ENCODE assay signal across 22 cellular contexts in the genomic region with DNA sequence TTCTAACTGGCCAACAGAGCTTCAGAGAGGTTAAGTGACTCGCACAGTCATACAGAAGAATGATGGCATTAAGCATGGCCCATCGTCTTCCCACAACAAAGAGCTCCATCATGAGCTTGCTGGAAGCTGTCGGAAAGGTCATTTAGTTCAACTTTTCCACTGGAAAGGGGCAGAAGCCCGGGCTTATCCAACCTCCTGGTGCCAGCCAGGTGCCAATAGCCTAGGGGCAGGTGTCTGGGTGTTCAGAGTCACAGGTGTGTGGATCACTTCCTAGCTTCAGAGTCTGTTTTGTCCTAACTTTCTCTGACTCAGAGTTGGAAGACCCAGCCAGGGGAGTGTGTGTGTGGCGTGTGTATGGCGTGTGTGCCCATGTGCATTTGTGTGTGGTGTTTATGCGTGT. TPM values are rescaled to one million over a fixed set of nuclear protein-coding genes. Genes with fewer than 3 reads are reported as not detected.
DNase-seq lines count a peak whose midpoint lies in the region; ATAC-seq, FAIRE-seq and TF ChIP-seq lines count a peak whose summit lies in the region.
"Had no signal": no experiment of that assay in that cellular context is flagged by ENCODE, and none has a peak within 500 bp of the region (broad histone marks: within the 10 kb centered on the region; RNA-seq: fewer than 3 reads in every experiment).

No MANE protein-coding gene starts in this region.

- H3K4me3 ChIP-seq in Peyer's patch (no peak overlapping the region), H1 (ENCODE audit: extremely low read depth in 1 of 4, insufficient read depth in 2 of 4, low read depth in 3 of 4, low read length in 4 of 4) (no peak overlapping the region), neuronal stem cell (ENCODE audit: low read length in 2 of 2) (no peak overlapping the region), gastroesophageal sphincter (no peak overlapping the region)
- H3K4me3 ChIP-seq: BLaER1 treated with 17β-estradiol and CSF1 and Interleukin-3, amounts not matched to agents 10 nM and 100 nM; MG63; SK-N-MC had no signal

- H3K14ac ChIP-seq in H1 (ENCODE audit: insufficient read length) (no peak overlapping the region), neuronal stem cell (ENCODE audit: low read length) (no peak overlapping the region)

- 82% methylated on average over 7 of the region's 7 CpGs; no CpG with 5 or more reads in 1 of the 2 experiments for WGBS in H1 (ENCODE audit: extremely low coverage in 1 of 2, insufficient coverage in 1 of 2, insufficient read length in 1 of 2, insufficient replicate concordance in 2 of 2, low coverage in 1 of 2, low lambda C conversion rate in 2 of 2, missing lambda C conversion rate in 1 of 2), 2 experiments
- WGBS in neuronal stem cell (ENCODE audit: extremely low coverage in 2 of 2, insufficient read length in 2 of 2, insufficient replicate concordance in 1 of 2), 2 donors = no CpG with 5 or more reads among the region's 7 CpGs
- WGBS in gastroesophageal sphincter (ENCODE audit: low coverage in 1 of 2), 2 donors = 48 to 68% methylated on average over 3 to 4 of the region's 7 CpGs

- H3K23me2 ChIP-seq in H1 (ENCODE audit: low read depth, low read length) = peaks cover 10% of the 10 kb centered on the region; the same call in 1 of the 2 replicates

- H3K23ac ChIP-seq in H1 (ENCODE audit: insufficient read length) = no peak overlapping the region
- no peak overlapping the region for H3K23ac ChIP-seq in neuronal stem cell (ENCODE audit: low read depth, low read length, poor library complexity)

- no peaks in the 10 kb centered on the region for H3K36me3 ChIP-seq in Peyer's patch
- no peaks in the 10 kb centered on the region for H3K36me3 ChIP-seq in H1 (ENCODE audit: control insufficient read depth in 2 of 4, insufficient read depth in 4 of 4, low read length in 3 of 4)
- H3K36me3 ChIP-seq in neuronal stem cell (replicated peaks in 1 of 2; ENCODE audit: control insufficient read depth in 2 of 2, insufficient read depth in 2 of 2, low read length in 2 of 2) = no peaks in the 10 kb centered on the region
- no peaks in the 10 kb centered on the region for H3K36me3 ChIP-seq in gastroesophageal sphincter
- H3K36me3 ChIP-seq: BLaER1 treated with 17β-estradiol and CSF1 and Interleukin-3, amounts not matched to agents 10 nM and 100 nM; MG63 had no signal

- H2BK120ac ChIP-seq in H1 (replicated peaks; ENCODE audit: low read depth, low read length) = no peak overlapping the region
- H2BK120ac ChIP-seq in neuronal stem cell (ENCODE audit: low read depth, low read length) = no peak overlapping the region

- TF ChIP-seq CTCF in C4-2B (conservative IDR thresholded peaks at IDR 0.05) = no peak
- no peak for TF ChIP-seq CTCF in Peyer's patch (IDR thresholded peaks at IDR 0.05)
- TF ChIP-seq CTCF in H1 (IDR thresholded peaks at IDR 0.05; ENCODE audit: control extremely low read depth in 1 of 3, insufficient read depth in 1 of 3, low read depth in 1 of 3, low read length in 3 of 3) = no peak
- no peak for TF ChIP-seq CTCF in gastroesophageal sphincter (IDR thresholded peaks at IDR 0.05)

- H4K91ac ChIP-seq in H1 (replicated peaks; ENCODE audit: insufficient read length, low read length) (no peak overlapping the region), neuronal stem cell (ENCODE audit: low read depth, low read length, poor library complexity) (no peak overlapping the region)

- H4K20me1 ChIP-seq in H1 (replicated peaks in 1 of 2; ENCODE audit: control insufficient read depth in 1 of 2, insufficient read depth in 2 of 2, low read length in 2 of 2) = peaks cover 0 to 5% of the 10 kb centered on the region in 2 experiments
- H4K20me1 ChIP-seq: BLaER1 treated with 17β-estradiol and CSF1 and Interleukin-3, amounts not matched to agents 10 nM and 100 nM had no signal

- FAIRE-seq in H1 (lab: Jason Lieb, UNC) = no peak

- H4K5ac ChIP-seq in H1 (ENCODE audit: insufficient read length, low read depth, low read length) = no peak overlapping the region

- TF ChIP-seq EP300 in H1 (IDR thresholded peaks at IDR 0.05; ENCODE audit: borderline replicate concordance in 1 of 2, low read depth in 2 of 2, low read length in 2 of 2) = no peak
- TF ChIP-seq EP300 in gastroesophageal sphincter (IDR thresholded peaks at IDR 0.05) = no peak

- no peaks in the 10 kb centered on the region for H3K79me1 ChIP-seq in H1 (ENCODE audit: low read depth, low read length)
- H3K79me1 ChIP-seq in neuronal stem cell (ENCODE audit: low read depth, low read length) = no peaks in the 10 kb centered on the region

- H4K8ac ChIP-seq in H1 (ENCODE audit: extremely low read depth, insufficient read depth, low read length) (no peak overlapping the region), neuronal stem cell (ENCODE audit: low read depth, low read length) (peak overlapping the region; percentile 55)

- 0 out of 2 replicates have a peak overlapping the region, but pooled peaks have one; percentile 25 for H2BK20ac ChIP-seq in H1 (ENCODE audit: low read length)

- DNase-seq in Peyer's patch (peak in 2 of 3 donors; percentile 5 to 29), H1 (ENCODE audit: low read depth in 1 of 2, low spot score in 2 of 2) (no peak), neuronal stem cell (ENCODE audit: low spot score) (no peak), H4 (ENCODE audit: low spot score) (no peak)
- DNase-seq in stimulated activated CD4-positive, alpha-beta T cell treated with anti-CD3 and anti-CD28 coated beads, Interleukin-4, amount 100 ng/mL, for 24 hours = no peak
- DNase-seq: CD8-positive, alpha-beta memory T cell; H7; Karpas-422; MG63; NCI-H1048; NCI-H1436 treated with DMSO at 0.1 percent for 48 hours; NCI-H2029; NCI-H446 treated with DMSO at 0.1 percent for 48 hours; Right ventricle myocardium superior had no signal

- no peaks in the 10 kb centered on the region for H3K27me3 ChIP-seq in Peyer's patch
- no peaks in the 10 kb centered on the region for H3K27me3 ChIP-seq in H1 (replicated peaks in 1 of 4; ENCODE audit: control insufficient read depth in 3 of 4, extremely low read depth in 1 of 4, insufficient read depth in 3 of 4, low read length in 3 of 4)
- H3K27me3 ChIP-seq in neuronal stem cell (ENCODE audit: control insufficient read depth in 3 of 3, insufficient read depth in 3 of 3, low read depth in 1 of 3, low read length in 3 of 3) = peaks cover 0 to 3% (median 0%) of the 10 kb centered on the region in 3 experiments
- H3K27me3 ChIP-seq in gastroesophageal sphincter = peaks cover 49% of the 10 kb centered on the region
- H3K27me3 ChIP-seq: BLaER1 treated with 17β-estradiol and CSF1 and Interleukin-3, amounts not matched to agents 10 nM and 100 nM; MG63 had no signal

- H3K79me2 ChIP-seq in H1 (ENCODE audit: control insufficient read depth in 1 of 2, insufficient read depth in 2 of 2, low read length in 2 of 2) = no peaks in the 10 kb centered on the region

- H3K27ac ChIP-seq in C4-2B = peak overlapping the region; percentile 81
- no peak overlapping the region for H3K27ac ChIP-seq in Peyer's patch
- H3K27ac ChIP-seq in H1 (ENCODE audit: low read depth, low read length) = no peak overlapping the region
- H3K27ac ChIP-seq in neuronal stem cell (replicated peaks; ENCODE audit: low read length) = no peak overlapping the region
- H3K27ac ChIP-seq in gastroesophageal sphincter = no peak overlapping the region
- H3K27ac ChIP-seq: BLaER1 treated with 17β-estradiol and CSF1 and Interleukin-3, amounts not matched to agents 10 nM and 100 nM; SK-N-MC had no signal

- H2BK15ac ChIP-seq in H1 (ENCODE audit: low read length) (0 out of 2 replicates have a peak overlapping the region, but pooled peaks have one; percentile 22), neuronal stem cell (ENCODE audit: low read length) (no peak overlapping the region)

- CTCF ChIA-PET in H1 (lab: Charles Lee; ENCODE audit: partially characterized antibody) = interaction anchor here (0.6 to 2.5 kb wide), 13 partner anchors 10 to 328 kb away, joined by 3 to 18 read pairs (median 4); no protein-coding TSS in a partner anchor

- H3K4me1 ChIP-seq in Peyer's patch = no peaks in the 10 kb centered on the region
- peaks cover 0 to 10% (median 2%) of the 10 kb centered on the region in 4 experiments; a peak in 2 of 7 replicates for H3K4me1 ChIP-seq in H1 (replicated peaks in 1 of 4; ENCODE audit: control insufficient read depth in 3 of 4, insufficient read depth in 4 of 4, low read length in 3 of 4)
- H3K4me1 ChIP-seq in neuronal stem cell (ENCODE audit: control insufficient read depth in 2 of 2, insufficient read depth in 1 of 2, low read depth in 1 of 2, low read length in 2 of 2) = peaks cover 0 to 5% of the 10 kb centered on the region in 2 donors
- no peaks in the 10 kb centered on the region for H3K4me1 ChIP-seq in gastroesophageal sphincter

- H2BK5ac ChIP-seq in H1 (ENCODE audit: low read depth, low read length) = no peak overlapping the region
- no peak overlapping the region for H2BK5ac ChIP-seq in neuronal stem cell (ENCODE audit: low read length)

- H3K56ac ChIP-seq in H1 (replicated peaks; ENCODE audit: insufficient read length, low read depth, low read length) = no peak overlapping the region

- POLR2A ChIA-PET in H1 (lab: Charles Lee; ENCODE audit: partially characterized antibody) = interaction anchor here (1.2 kb wide), 1 partner anchor 15 kb away, joined by 4 read pairs; no protein-coding TSS in a partner anchor

- H2AFZ ChIP-seq in H1 (ENCODE audit: low read length) (no peak overlapping the region), neuronal stem cell (ENCODE audit: low read length) (no peak overlapping the region)

- H2AK5ac ChIP-seq in H1 (ENCODE audit: low read depth, low read length) (peak overlapping the region; percentile 40; the same call in 1 of the 2 replicates), neuronal stem cell (ENCODE audit: low read depth, low read length) (no peak overlapping the region)

- ATAC-seq in gastroesophageal sphincter (no peak), HG03280 (IDR thresholded peaks at IDR 0.05; ENCODE audit: unreplicated experiment) (no peak)
- ATAC-seq: Panc1 had no signal

- TF ChIP-seq POLR2A in Peyer's patch (IDR thresholded peaks at IDR 0.05) = no peak
- TF ChIP-seq POLR2A in H1 (IDR thresholded peaks at IDR 0.05; ENCODE audit: control extremely low read depth in 1 of 2, low read depth in 2 of 2, low read length in 2 of 2) = no peak
- TF ChIP-seq POLR2A in gastroesophageal sphincter (IDR thresholded peaks at IDR 0.05) = no peak

- H3K4ac ChIP-seq in H1 (replicated peaks; ENCODE audit: insufficient read length, low read depth, low read length) (no peak overlapping the region), neuronal stem cell (ENCODE audit: low read length) (no peak overlapping the region)

- H3K9me3 ChIP-seq in Peyer's patch = no peaks in the 10 kb centered on the region
- no peaks in the 10 kb centered on the region for H3K9me3 ChIP-seq in H1 (ENCODE audit: insufficient read depth in 2 of 2, low read depth in 1 of 2, low read length in 1 of 2)
- H3K9me3 ChIP-seq in neuronal stem cell (replicated peaks in 1 of 2; ENCODE audit: control insufficient read depth in 2 of 2, insufficient read depth in 1 of 2, low read depth in 1 of 2, low read length in 2 of 2) = peaks cover 0 to 4% of the 10 kb centered on the region in 2 donors
- no peaks in the 10 kb centered on the region for H3K9me3 ChIP-seq in gastroesophageal sphincter
- H3K9me3 ChIP-seq: BLaER1 treated with 17β-estradiol and CSF1 and Interleukin-3, amounts not matched to agents 10 nM and 100 nM; MG63 had no signal

- H2BK12ac ChIP-seq in H1 (ENCODE audit: low read depth, low read length) (no peak overlapping the region), neuronal stem cell (ENCODE audit: low read length) (no peak overlapping the region)

- no peak overlapping the region for H3K9ac ChIP-seq in H1 (replicated peaks in 1 of 4; ENCODE audit: extremely low read depth in 1 of 4, low read depth in 3 of 4, low read length in 3 of 4)
- H3K9ac ChIP-seq in neuronal stem cell (ENCODE audit: low read depth, low read length, poor library complexity) = no peak overlapping the region
- H3K9ac ChIP-seq: BLaER1 treated with 17β-estradiol and CSF1 and Interleukin-3, amounts not matched to agents 10 nM and 100 nM had no signal

- H3K18ac ChIP-seq in H1 (ENCODE audit: extremely low read depth, low read length) (no peak overlapping the region), neuronal stem cell (ENCODE audit: low read length) (no peak overlapping the region)

- no peak for TF ChIP-seq RAD21 in H1 (IDR thresholded peaks at IDR 0.05 in 1 of 2, conservative IDR thresholded peaks at IDR 0.05 in 1 of 2; ENCODE audit: low read depth in 2 of 2, low read length in 2 of 2)

- no peak overlapping the region for H3K4me2 ChIP-seq in H1 (ENCODE audit: insufficient read depth in 1 of 2, low read depth in 2 of 2, low read length in 2 of 2)
- no peak overlapping the region for H3K4me2 ChIP-seq in neuronal stem cell (ENCODE audit: insufficient read depth, low read length, poor library complexity, severe bottlenecking)
- H3K4me2 ChIP-seq: BLaER1 treated with 17β-estradiol and CSF1 and Interleukin-3, amounts not matched to agents 10 nM and 100 nM had no signal

RNA-seq across cellular contexts. Expression of gene TRPV6, which starts 1.3 kb away (rescaled TPM):
- total RNA-seq in Peyer's patch (1 to 10 TPM in 1 of 4 donors, under 1 TPM in 3; 0.19 to 2.5 (median 0.82) TPM), gastroesophageal sphincter (under 1 TPM in 1 of 4 donors, not detected in 3; 0.16 TPM)
- total RNA-seq in H1 (2021; fragmentation: NEBNext Ultra II Directional; extraction: Animal tissue kit (Norgen Biotek cat#: 25700)) = 0.48 and 0.52 TPM in 2 replicates
- 1.1 and 2.1 TPM in 2 replicates for polyA plus RNA-seq in H1 (2011; rRNA removed)
- polyA plus RNA-seq in H1 (2011; cell fraction: cytosol; rRNA removed) = 1.2 TPM
- polyA plus RNA-seq in H1 (2011; cell fraction: nucleus; rRNA removed) = 5.5 TPM
- polyA plus RNA-seq in H1 (2012, experiment 1 of 2) = 0.60 to 1.1 TPM (median 0.98 TPM) in 4 replicates
- polyA plus RNA-seq in H1 (2012, experiment 2 of 2) = 0.34 TPM
- 0.67 TPM for polyA plus RNA-seq in H1 (2013, experiment 1 of 2)
- 0.31 TPM for polyA plus RNA-seq in H1 (2013, experiment 2 of 2)
- polyA minus RNA-seq in H1 (2011; rRNA and poly(A)+ RNA removed) = 1.7 and 1.9 TPM in 2 replicates
- not detected for polyA minus RNA-seq in H1 (2011; cell fraction: cytosol; rRNA and poly(A)+ RNA removed)
- 3.5 TPM for polyA minus RNA-seq in H1 (2011; cell fraction: nucleus; rRNA and poly(A)+ RNA removed)
- 0.04 TPM for polyA plus RNA-seq in neuronal stem cell (2013, experiment 1 of 2)
- polyA plus RNA-seq in neuronal stem cell (2013, experiment 2 of 2) = 0.06 TPM
- total RNA-seq in H4 (2014; rRNA removed; shearing (Covaris generic)) = not detected in 2 replicates
- total RNA-seq: A673; CD8-positive, alpha-beta memory T cell; Right ventricle myocardium superior had no signal
- polyA plus RNA-seq: CD8-positive, alpha-beta memory T cell had no signal

RNA-seq across cellular contexts. Expression of gene EPHB6, which starts 32.0 kb away (rescaled TPM):
- total RNA-seq in Peyer's patch (10 to 100 TPM in 1 of 4 donors, 1 to 10 TPM in 2, under 1 TPM in 1; 0.53 to 19.0 (median 5.5) TPM), gastroesophageal sphincter (10 to 100 TPM in 2 of 4 donors, 1 to 10 TPM in 2; 6.0 to 22.1 (median 9.7) TPM)
- 19.7 TPM in 2 replicates for total RNA-seq in H1 (2021; fragmentation: NEBNext Ultra II Directional; extraction: Animal tissue kit (Norgen Biotek cat#: 25700))
- 19.7 and 27.3 TPM in 2 replicates for polyA plus RNA-seq in H1 (2011; rRNA removed)
- 19.9 TPM for polyA plus RNA-seq in H1 (2011; cell fraction: cytosol; rRNA removed)
- 78.8 TPM for polyA plus RNA-seq in H1 (2011; cell fraction: nucleus; rRNA removed)
- polyA plus RNA-seq in H1 (2012, experiment 1 of 2) = 9.1 to 24.6 TPM (median 19.3 TPM) in 4 replicates
- polyA plus RNA-seq in H1 (2012, experiment 2 of 2) = 11.1 TPM
- 12.7 TPM for polyA plus RNA-seq in H1 (2013, experiment 1 of 2)
- 13.6 TPM for polyA plus RNA-seq in H1 (2013, experiment 2 of 2)
- 10.9 and 16.7 TPM in 2 replicates for polyA minus RNA-seq in H1 (2011; rRNA and poly(A)+ RNA removed)
- 16.1 TPM for polyA minus RNA-seq in H1 (2011; cell fraction: cytosol; rRNA and poly(A)+ RNA removed)
- polyA minus RNA-seq in H1 (2011; cell fraction: nucleus; rRNA and poly(A)+ RNA removed) = 17.5 TPM
- polyA plus RNA-seq in neuronal stem cell (2013, experiment 1 of 2) = 9.7 TPM
- 8.5 TPM for polyA plus RNA-seq in neuronal stem cell (2013, experiment 2 of 2)
- 0.35 and 1.7 TPM in 2 replicates for total RNA-seq in H4 (2014; rRNA removed; shearing (Covaris generic))

RNA-seq across cellular contexts. Expression of gene TRPV5, which starts 46.7 kb away (rescaled TPM):
- total RNA-seq in Peyer's patch (under 1 TPM in 1 of 4 donors, not detected in 3; 0.83 TPM), gastroesophageal sphincter (under 1 TPM in 1 of 4 donors, not detected in 3; 0.31 TPM)
- not detected in 2 replicates for total RNA-seq in H1 (2021; fragmentation: NEBNext Ultra II Directional; extraction: Animal tissue kit (Norgen Biotek cat#: 25700))
- 0.03 and 0.05 TPM in 2 replicates for polyA plus RNA-seq in H1 (2011; rRNA removed)
- polyA plus RNA-seq in H1 (2011; cell fraction: cytosol; rRNA removed) = not detected
- polyA plus RNA-seq in H1 (2011; cell fraction: nucleus; rRNA removed) = 0.13 TPM
- 0.11 TPM in 1 of 4 replicates, not detected in the others for polyA plus RNA-seq in H1 (2012, experiment 1 of 2)
- not detected for polyA plus RNA-seq in H1 (2012, experiment 2 of 2)
- polyA plus RNA-seq in H1 (2013, experiment 1 of 2) = not detected
- polyA plus RNA-seq in H1 (2013, experiment 2 of 2) = not detected
- 0.16 and 0.22 TPM in 2 replicates for polyA minus RNA-seq in H1 (2011; rRNA and poly(A)+ RNA removed)
- not detected for polyA minus RNA-seq in H1 (2011; cell fraction: cytosol; rRNA and poly(A)+ RNA removed)
- polyA minus RNA-seq in H1 (2011; cell fraction: nucleus; rRNA and poly(A)+ RNA removed) = not detected
- 0.03 TPM for polyA plus RNA-seq in neuronal stem cell (2013, experiment 1 of 2)
- polyA plus RNA-seq in neuronal stem cell (2013, experiment 2 of 2) = 0.03 TPM
- not detected in 2 replicates for total RNA-seq in H4 (2014; rRNA removed; shearing (Covaris generic))
- total RNA-seq: A673; CD8-positive, alpha-beta memory T cell; H7; HT-29; Right ventricle myocardium superior had no signal
- polyA plus RNA-seq: CD8-positive, alpha-beta memory T cell had no signal

RNA-seq across cellular contexts. Expression of gene LLCFC1, which starts 52.4 kb away (rescaled TPM):
- total RNA-seq in Peyer's patch (not detected), gastroesophageal sphincter (not detected)
- total RNA-seq in H1 (2021; fragmentation: NEBNext Ultra II Directional; extraction: Animal tissue kit (Norgen Biotek cat#: 25700)) = not detected in 2 replicates
- not detected in 2 replicates for polyA plus RNA-seq in H1 (2011; rRNA removed)
- polyA plus RNA-seq in H1 (2011; cell fraction: cytosol; rRNA removed) = not detected
- not detected for polyA plus RNA-seq in H1 (2011; cell fraction: nucleus; rRNA removed)
- not detected in 4 replicates for polyA plus RNA-seq in H1 (2012, experiment 1 of 2)
- not detected for polyA plus RNA-seq in H1 (2012, experiment 2 of 2)
- not detected for polyA plus RNA-seq in H1 (2013, experiment 1 of 2)
- not detected for polyA plus RNA-seq in H1 (2013, experiment 2 of 2)
- polyA minus RNA-seq in H1 (2011; rRNA and poly(A)+ RNA removed) = not detected in 2 replicates
- polyA minus RNA-seq in H1 (2011; cell fraction: cytosol; rRNA and poly(A)+ RNA removed) = not detected
- not detected for polyA minus RNA-seq in H1 (2011; cell fraction: nucleus; rRNA and poly(A)+ RNA removed)
- polyA plus RNA-seq in neuronal stem cell (2013, experiment 1 of 2) = not detected
- not detected for polyA plus RNA-seq in neuronal stem cell (2013, experiment 2 of 2)
- not detected in 2 replicates for total RNA-seq in H4 (2014; rRNA removed; shearing (Covaris generic))
- total RNA-seq: A673; CD8-positive, alpha-beta memory T cell; H7; HT-29; Right ventricle myocardium superior had no signal
- polyA plus RNA-seq: CD8-positive, alpha-beta memory T cell had no signal

Comparison
In these comparisons a context has a peak if more than half of its experiments do, and no peak if none do; other contexts are left out.
1. DNase-seq: peak in Peyer's patch (2 of 3); none in H1 (0 of 2), neuronal stem cell (single experiment), stimulated activated CD4-positive, alpha-beta T cell treated with anti-CD3 and anti-CD28 coated beads, Interleukin-4, amount 100 ng/mL, for 24 hours (single experiment) and H4 (single experiment).